ENCODE assay signal across 1 cellular context in genomic region chr2:232365621-232366321, GRCh38.
TF ChIP-seq lines count a peak whose summit lies in the region.

No MANE protein-coding gene starts in this region.

TF ChIP-seq in GM12878, 131 proteins besides CTCF, POLR2A, EP300 and RAD21 (continued from another document):
- no peak for TF ChIP-seq E2F4 (IDR thresholded peaks at IDR 0.05; ENCODE audit: low read depth, low read length)
